In the genomic region with DNA sequence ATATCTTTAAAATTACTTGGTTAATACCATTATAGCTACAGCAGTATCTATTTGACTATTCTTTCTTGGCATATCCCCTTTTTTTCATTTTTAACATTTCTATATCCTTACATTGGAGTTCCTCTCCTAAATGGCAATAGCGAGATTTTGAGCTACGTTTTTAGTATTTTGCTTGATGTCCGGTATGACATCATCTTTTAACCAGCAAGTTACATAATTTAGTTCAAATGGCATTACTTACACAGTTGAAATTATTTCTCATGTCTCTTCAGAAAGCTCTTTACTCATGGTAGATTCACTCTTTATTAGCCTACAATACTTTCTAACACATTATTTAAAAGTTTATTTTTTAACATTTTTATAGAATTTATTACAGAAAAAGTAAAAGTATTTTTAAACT, we compare ENCODE assay signal across 29 cellular contexts.
"Had no signal": no experiment of that assay in that cellular context is flagged by ENCODE, and none has a peak within 500 bp of the region (broad histone marks: within the 10 kb centered on the region; RNA-seq: fewer than 3 reads in every experiment).

No MANE protein-coding gene starts in this region.

- DNase-seq: activated CD4-positive, alpha-beta memory T cell treated with anti-CD3 and anti-CD28 coated beads for 36 hours; activated CD4-positive, alpha-beta T cell treated with anti-CD3 and anti-CD28 coated beads for 36 hours; activated CD4-positive, alpha-beta T cell treated with anti-CD3 and anti-CD28 coated beads, Interleukin-2, amount 10 ng/mL, durations not matched to agents 24 days and 14 days; activated CD4-positive, CD25-positive, alpha-beta regulatory T cell; activated CD4-positive, CD25-positive, alpha-beta regulatory T cell treated with anti-CD3 and anti-CD28 coated beads, Interleukin-2, amount 50 U/mL, for 72 hours; activated CD8-positive, alpha-beta memory T cell treated with anti-CD3 and anti-CD28 coated beads, Interleukin-2, amount 10 ng/mL, durations not matched to agents 7 days and 5 days; activated CD8-positive, alpha-beta memory T cell treated with anti-CD3 and anti-CD28 coated beads, Interleukin-2, amount 50 U/mL, for 4 hours; activated CD8-positive, alpha-beta T cell treated with anti-CD3 and anti-CD28 coated beads, Interleukin-2, amount 10 ng/mL, durations not matched to agents 7 days and 5 days; activated effector memory CD4-positive, alpha-beta T cell treated with anti-CD3 and anti-CD28 coated beads, Interleukin-2, amount 50 U/mL, for 16 hours; activated naive CD4-positive, alpha-beta T cell treated with anti-CD3 and anti-CD28 coated beads for 36 hours; activated naive CD8-positive, alpha-beta T cell treated with anti-CD3 and anti-CD28 coated beads for 36 hours; activated naive CD8-positive, alpha-beta T cell treated with anti-CD3 and anti-CD28 coated beads, Interleukin-2, amount 50 U/mL, for 24 hours; activated T-cell treated with anti-CD3 and anti-CD28 coated beads, Interleukin-2, amount 50 U/mL, for 1 hour; activated T-cell treated with anti-CD3 and anti-CD28 coated beads, Interleukin-2, amount 50 U/mL, for 48 hours; adrenal gland; amygdala; aorta; body of pancreas; caudate nucleus; cortex of kidney; dermis blood vessel endothelial cell; effector CD8-positive, alpha-beta T cell; esophagus squamous epithelium; foreskin melanocyte; glutamatergic neuron; heart left ventricle; T-helper 2 cell had no signal

- FAIRE-seq: endometrium, endothelial cell of umbilical vein had no signal
